ENCODE assay signal across 8 cellular contexts in the genomic region with DNA sequence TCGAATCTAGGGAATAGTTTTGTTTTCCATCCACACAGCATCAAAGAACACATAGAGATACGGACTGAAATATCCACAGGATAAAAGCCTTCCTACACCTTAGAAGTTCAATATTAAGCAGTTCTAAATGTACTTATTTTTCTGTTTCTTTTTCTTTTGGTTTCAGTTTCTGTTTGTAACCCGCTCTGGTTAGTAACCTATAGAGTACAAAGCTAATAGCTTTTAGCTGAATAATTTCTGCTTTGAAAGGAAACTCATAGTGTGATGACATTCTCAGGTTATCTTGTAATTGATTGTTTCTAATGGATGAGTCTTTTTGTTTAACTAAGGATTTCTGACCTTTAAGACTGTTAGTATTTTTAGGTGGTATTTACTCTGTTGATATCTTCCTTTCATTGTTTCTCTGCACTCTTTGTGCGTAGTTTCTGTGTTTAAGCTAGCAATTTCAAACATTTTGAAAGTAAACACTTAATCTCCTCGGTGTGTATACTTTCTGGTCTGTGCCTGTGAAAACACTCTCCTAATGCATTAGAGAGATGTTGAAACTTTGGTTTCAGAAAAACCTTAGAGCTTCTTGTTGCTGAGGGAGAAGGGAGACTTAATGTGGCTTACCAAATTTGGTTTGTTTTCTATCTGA.
A peak's percentile ranks its signal among the peaks of the same experiment; 100 is the strongest.
DNase-seq lines count a peak whose midpoint lies in the region; ATAC-seq and TF ChIP-seq lines count a peak whose summit lies in the region.

No MANE protein-coding gene starts in this region.

- no peaks in the 10 kb centered on the region for H4K20me1 ChIP-seq in OCI-LY1 (ENCODE audit: insufficient read depth, low read length)

- H3K27ac Mint-ChIP-seq in stimulated activated effector memory CD8-positive, alpha-beta T cell treated with anti-CD3 and anti-CD28 coated beads, Interleukin-12 subunit alpha, Interleukin-12 subunit beta, amount 100 ng/mL, for 72 hours, result no peak overlapping the region

- H2AFZ ChIP-seq in OCI-LY1 (ENCODE audit: low read length), result peak overlapping the region; percentile 67; the same call in 1 of the 2 replicates

- H3K4me1 Mint-ChIP-seq in stimulated activated effector memory CD8-positive, alpha-beta T cell treated with anti-CD3 and anti-CD28 coated beads, Interleukin-12 subunit alpha, Interleukin-12 subunit beta, amount 100 ng/mL, for 72 hours, result peaks cover 5% of the 10 kb centered on the region

- peak overlapping the region; percentile 30 for H3K4me2 ChIP-seq in OCI-LY1 (ENCODE audit: low read length)

- TF ChIP-seq POLR2A in esophagus squamous epithelium (IDR thresholded peaks at IDR 0.05), result no peak

- TF ChIP-seq CTCF in OCI-LY1 (IDR thresholded peaks at IDR 0.05; ENCODE audit: low read length) (no peak), esophagus squamous epithelium (IDR thresholded peaks at IDR 0.05) (no peak)

- no peaks in the 10 kb centered on the region for H3K79me2 ChIP-seq in OCI-LY1 (ENCODE audit: insufficient read depth, low read length)

- peak overlapping the region; percentile 35 for H3K4me3 Mint-ChIP-seq in stimulated activated effector memory CD8-positive, alpha-beta T cell treated with anti-CD3 and anti-CD28 coated beads, Interleukin-12 subunit alpha, Interleukin-12 subunit beta, amount 100 ng/mL, for 72 hours

- no peak overlapping the region; the same call in 1 of the 2 replicates for H3K9ac ChIP-seq in OCI-LY1 (ENCODE audit: low read length)

- intact Hi-C loops in esophagus squamous epithelium (cut with DNase I), result no loop called here

- H3K27me3 ChIP-seq in OCI-LY1 (ENCODE audit: insufficient read depth, low read length) (no peaks in the 10 kb centered on the region), esophagus squamous epithelium (no peaks in the 10 kb centered on the region)

- H3K9me3 Mint-ChIP-seq in stimulated activated effector memory CD8-positive, alpha-beta T cell treated with anti-CD3 and anti-CD28 coated beads, Interleukin-12 subunit alpha, Interleukin-12 subunit beta, amount 100 ng/mL, for 72 hours, result peaks cover 12% of the 10 kb centered on the region

- no peaks in the 10 kb centered on the region for H3K36me3 Mint-ChIP-seq in stimulated activated effector memory CD8-positive, alpha-beta T cell treated with anti-CD3 and anti-CD28 coated beads, Interleukin-12 subunit alpha, Interleukin-12 subunit beta, amount 100 ng/mL, for 72 hours

- H3K36me3 ChIP-seq in OCI-LY1 (ENCODE audit: insufficient read depth, low read length), result no peaks in the 10 kb centered on the region
- no peaks in the 10 kb centered on the region for H3K36me3 ChIP-seq in esophagus squamous epithelium

- no peaks in the 10 kb centered on the region for H3F3A ChIP-seq in OCI-LY1 (ENCODE audit: insufficient read depth, low read length)

- H3K9me2 ChIP-seq in OCI-LY1 (ENCODE audit: low read depth, low read length), result no peaks in the 10 kb centered on the region

- peak overlapping the region; percentile 26 for H3K4me3 ChIP-seq in OCI-LY1 (ENCODE audit: low read depth, low read length, poor library complexity, severe bottlenecking)
- H3K4me3 ChIP-seq in esophagus squamous epithelium, result peak overlapping the region in 3 of 4 donors; percentile 10 to 54 (median 14)

- DNase-seq in esophagus squamous epithelium (lab: John Stamatoyannopoulos, UW) (no peak), SK-N-DZ (ENCODE audit: low spot score) (no peak), glomerular visceral epithelial cell (ENCODE audit: extremely low spot score) (no peak)
- no peak for DNase-seq in stimulated activated effector memory CD8-positive, alpha-beta T cell treated with anti-CD3 and anti-CD28 coated beads, Interleukin-12 subunit alpha, Interleukin-12 subunit beta, amount 100 ng/mL, for 72 hours (ENCODE audit: low spot score in 2 of 2)
- no peak for DNase-seq in activated effector memory CD4-positive, alpha-beta T cell treated with Interleukin-2 at 50 U/mL for 16 hours

- H3K9me3 ChIP-seq in OCI-LY1 (ENCODE audit: low read length) (no peaks in the 10 kb centered on the region), esophagus squamous epithelium (no peaks in the 10 kb centered on the region)

- WGBS in esophagus squamous epithelium, 2 donors, result 9 to 15% methylated on average over 5 of the region's 5 CpGs

- H3K27ac ChIP-seq in OCI-LY1 (ENCODE audit: low read depth, low read length, poor library complexity, severe bottlenecking) (no peak overlapping the region), esophagus squamous epithelium (peak overlapping the region in 3 of 4 donors; percentile 17 to 32 (median 30))

- ATAC-seq in GM18511 (IDR thresholded peaks at IDR 0.05; ENCODE audit: unreplicated experiment), result peak; percentile 62
- peak; percentile 66 for ATAC-seq in HG02678 (IDR thresholded peaks at IDR 0.05; ENCODE audit: unreplicated experiment)
- ATAC-seq in stimulated activated effector memory CD8-positive, alpha-beta T cell treated with anti-CD3 and anti-CD28 coated beads, Interleukin-12 subunit alpha, Interleukin-12 subunit beta, amount 100 ng/mL, for 72 hours, result no peak

- H3K4me1 ChIP-seq in OCI-LY1 (ENCODE audit: insufficient read depth, low read length, severe bottlenecking) (no peaks in the 10 kb centered on the region), esophagus squamous epithelium (peaks cover 0 to 23% (median 0%) of the 10 kb centered on the region in 3 donors)
